ENCODE assay signal across 28 cellular contexts in the genomic region with DNA sequence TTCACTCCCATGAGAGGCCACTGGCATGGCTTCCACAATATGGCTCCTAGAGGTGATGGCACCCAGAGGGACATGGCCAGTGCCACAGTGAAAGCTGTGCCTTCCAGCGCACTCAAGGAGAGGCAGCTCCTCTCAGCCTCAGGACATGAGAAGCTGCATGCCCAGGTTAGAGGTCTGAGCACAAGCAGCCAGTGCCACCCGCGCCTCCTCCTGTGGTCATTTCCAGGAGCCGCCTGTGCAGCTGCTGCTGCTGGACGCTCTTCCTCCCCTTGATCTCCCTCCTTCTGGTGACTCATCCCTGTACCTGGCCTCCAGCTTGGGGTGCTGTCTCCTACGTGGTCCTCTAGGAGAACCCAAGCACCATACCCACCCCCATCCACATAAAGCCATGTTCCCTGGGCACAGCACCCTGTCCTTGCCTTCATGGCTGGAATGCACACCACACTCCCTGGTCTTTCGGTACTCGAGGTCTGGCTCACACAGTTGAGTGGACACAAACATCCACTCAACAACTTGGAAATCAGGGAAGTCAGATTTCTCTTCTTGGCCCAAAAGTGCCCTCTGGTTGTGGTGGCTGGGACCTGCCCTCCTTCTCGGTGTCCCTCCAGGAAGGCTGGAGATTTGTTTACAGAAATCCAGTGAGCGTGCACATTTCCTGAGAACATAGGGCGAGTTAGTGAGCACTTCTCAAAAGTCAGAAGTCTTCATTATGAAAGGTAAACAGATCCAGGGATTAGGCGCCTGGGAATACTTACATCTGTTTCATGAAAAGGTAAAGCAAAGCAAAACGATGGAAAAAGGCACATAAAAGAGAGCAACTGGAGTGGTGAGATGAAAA.
DNase-seq lines count a peak whose midpoint lies in the region; ATAC-seq, FAIRE-seq and TF ChIP-seq lines count a peak whose summit lies in the region.
"Had no signal": no experiment of that assay in that cellular context is flagged by ENCODE, and none has a peak within 500 bp of the region (broad histone marks: within the 10 kb centered on the region; RNA-seq: fewer than 3 reads in every experiment).

No MANE protein-coding gene starts in this region.

- intact Hi-C loops in right lobe of liver (cut with DNase I), result no loop called here
- intact Hi-C loops in sigmoid colon (cut with DNase I), result no loop called here

- peaks cover 4% of the 10 kb centered on the region for H3K79me2 ChIP-seq in astrocyte (ENCODE audit: insufficient read depth, low read length)

- peaks cover 16% of the 10 kb centered on the region for H3K4me1 ChIP-seq in astrocyte (ENCODE audit: insufficient read depth, low read length)
- H3K4me1 ChIP-seq in right lobe of liver, result no peaks in the 10 kb centered on the region
- peaks cover 0 to 14% (median 12%) of the 10 kb centered on the region in 4 donors for H3K4me1 ChIP-seq in sigmoid colon
- H3K4me1 ChIP-seq: breast epithelium, SJCRH30 had no signal

- ATAC-seq in right lobe of liver (no peak), HG03432 (IDR thresholded peaks at IDR 0.05; ENCODE audit: unreplicated experiment) (no peak)
- ATAC-seq: activated CD8-positive, alpha-beta T cell treated with anti-CD3 and anti-CD28 coated beads, Interleukin-2, amount 10 ng/mL, durations not matched to agents 7 days and 5 days; gastrocnemius medialis; stimulated activated memory B cell treated with anti-CD40 and anti-IgM and Interleukin-4, amounts not matched to agents 10 μg/mL and 1 μg/mL and 100 μg/mL, for 72 hours had no signal

- WGBS in right lobe of liver (ENCODE audit: insufficient coverage, low coverage, low lambda C conversion rate, missing lambda C conversion rate), result 88% methylated on average over 5 of the region's 13 CpGs
- 94 to 95% methylated on average over 13 of the region's 13 CpGs for WGBS in sigmoid colon, 2 donors

- H3K27ac ChIP-seq in astrocyte (ENCODE audit: low read depth, low read length) (no peak overlapping the region), right lobe of liver (no peak overlapping the region), sigmoid colon (no peak overlapping the region)
- H3K27ac ChIP-seq: breast epithelium, coronary artery, gastrocnemius medialis, PC-9, SJCRH30 had no signal

- FAIRE-seq in astrocyte (lab: Jason Lieb, UNC), result no peak
- FAIRE-seq: islet of Langerhans had no signal

- H3K9me3 Mint-ChIP-seq in astrocyte (ENCODE audit: unreplicated experiment), result peaks cover 2% of the 10 kb centered on the region
- H3K9me3 Mint-ChIP-seq: T-helper 1 cell treated with Interleukin-12 subunit alpha and Interleukin-12 subunit beta and Interleukin-4 antibody, amounts not matched to agents 30 μg/mL and 1 μg/mL, for 36 hours had no signal

- H3K27me3 Mint-ChIP-seq in astrocyte (ENCODE audit: low read depth, unreplicated experiment), result no peaks in the 10 kb centered on the region
- H3K27me3 Mint-ChIP-seq: CD4-positive, alpha-beta T cell; stimulated activated memory B cell treated with anti-CD40 and anti-IgM and Interleukin-4, amounts not matched to agents 10 μg/mL and 1 μg/mL and 100 μg/mL, for 72 hours had no signal

- H3K36me3 Mint-ChIP-seq in astrocyte (ENCODE audit: low read depth, unreplicated experiment), result peaks cover 5% of the 10 kb centered on the region

- no peak overlapping the region for H2AFZ ChIP-seq in astrocyte (ENCODE audit: low read depth, low read length)
- H2AFZ ChIP-seq: PC-9 had no signal

- H3K9me3 ChIP-seq in astrocyte (ENCODE audit: insufficient read depth, low read depth, low read length) (no peaks in the 10 kb centered on the region), right lobe of liver (no peaks in the 10 kb centered on the region), sigmoid colon (no peaks in the 10 kb centered on the region)
- H3K9me3 ChIP-seq: gastrocnemius medialis, SJCRH30 had no signal

- no peak for TF ChIP-seq POLR2A in right lobe of liver (IDR thresholded peaks at IDR 0.05)
- TF ChIP-seq POLR2A in sigmoid colon (IDR thresholded peaks at IDR 0.05), result no peak

- H3K36me3 ChIP-seq in H7 (replicated peaks; ENCODE audit: control insufficient read depth, insufficient read depth, low read length), result no peaks in the 10 kb centered on the region
- no peaks in the 10 kb centered on the region for H3K36me3 ChIP-seq in astrocyte (ENCODE audit: insufficient read depth, low read length)
- no peaks in the 10 kb centered on the region for H3K36me3 ChIP-seq in right lobe of liver
- H3K36me3 ChIP-seq in sigmoid colon, result no peaks in the 10 kb centered on the region
- H3K36me3 ChIP-seq: breast epithelium, gastrocnemius medialis, SJCRH30 had no signal

- H3K4me1 Mint-ChIP-seq in astrocyte (ENCODE audit: low read depth, unreplicated experiment), result peaks cover 8% of the 10 kb centered on the region

- no peaks in the 10 kb centered on the region for H3K27me3 ChIP-seq in H7 (ENCODE audit: control insufficient read depth, insufficient read depth, low read length)
- no peaks in the 10 kb centered on the region for H3K27me3 ChIP-seq in astrocyte (ENCODE audit: insufficient read depth, low read length)
- H3K27me3 ChIP-seq in right lobe of liver, result no peaks in the 10 kb centered on the region
- H3K27me3 ChIP-seq in sigmoid colon, result no peaks in the 10 kb centered on the region
- H3K27me3 ChIP-seq: breast epithelium, gastrocnemius medialis, SJCRH30 had no signal

- H3K4me3 ChIP-seq in H7 (ENCODE audit: insufficient read depth, low read depth, low read length), result no peak overlapping the region
- H3K4me3 ChIP-seq in astrocyte (ENCODE audit: insufficient read depth, low read depth, low read length), result no peak overlapping the region
- no peak overlapping the region for H3K4me3 ChIP-seq in right lobe of liver
- no peak overlapping the region for H3K4me3 ChIP-seq in sigmoid colon
- H3K4me3 ChIP-seq: breast epithelium, coronary artery, gastrocnemius medialis, lung, PC-9, SJCRH30, smooth muscle cell had no signal

- no peak overlapping the region for H3K4me3 Mint-ChIP-seq in astrocyte (ENCODE audit: unreplicated experiment)
- H3K4me3 Mint-ChIP-seq: activated CD8-positive, alpha-beta T cell treated with anti-CD3 and anti-CD28 coated beads, Interleukin-2, amount 10 ng/mL, durations not matched to agents 7 days and 5 days; CD4-positive, alpha-beta T cell; stimulated activated memory B cell treated with anti-CD40 and anti-IgM and Interleukin-4, amounts not matched to agents 10 μg/mL and 1 μg/mL and 100 μg/mL, for 72 hours; T-helper 1 cell treated with Interleukin-12 subunit alpha and Interleukin-12 subunit beta and Interleukin-4 antibody, amounts not matched to agents 30 μg/mL and 1 μg/mL, for 36 hours had no signal

- DNase-seq in H7 (peak; percentile 37), astrocyte (ENCODE audit: low read depth) (no peak), right lobe of liver (peak in 2 of 3 donors; percentile 28 to 39), sigmoid colon (peak; percentile 21), DMS79 (lab: John Stamatoyannopoulos, UW) (no peak), SIG-M5 (lab: John Stamatoyannopoulos, UW) (no peak)
- DNase-seq: activated CD4-positive, alpha-beta T cell treated with anti-CD3 and anti-CD28 coated beads for 1 hour; activated CD8-positive, alpha-beta T cell treated with anti-CD3 and anti-CD28 coated beads, Interleukin-2, amount 10 ng/mL, durations not matched to agents 7 days and 5 days; activated naive CD4-positive, alpha-beta T cell; activated T-cell treated with anti-CD3 and anti-CD28 coated beads, Interleukin-2, amount 50 U/mL, for 1 hour; CD4-positive, alpha-beta T cell; DMS 273 treated with DMSO at 0.1 percent for 48 hours; gastrocnemius medialis; KG1; MM.1S; NCI-H1417; NCI-H510A; PC-9; SJCRH30; stimulated activated CD4-positive, alpha-beta T cell treated with anti-CD3 and anti-CD28 coated beads, Interleukin-2, amount 100 ng/mL, for 48 hours had no signal

- no peak overlapping the region for H3K4me2 ChIP-seq in astrocyte (ENCODE audit: low read length)
- H3K4me2 ChIP-seq: PC-9, smooth muscle cell had no signal

- TF ChIP-seq CTCF in astrocyte (IDR thresholded peaks at IDR 0.05; ENCODE audit: insufficient read depth, low read depth, low read length) (no peak), right lobe of liver (IDR thresholded peaks at IDR 0.05) (no peak), sigmoid colon (IDR thresholded peaks at IDR 0.05) (no peak)

- no peak overlapping the region for H3K9ac ChIP-seq in astrocyte (ENCODE audit: low read length)

- TF ChIP-seq EP300 in sigmoid colon (IDR thresholded peaks at IDR 0.05), result no peak

- H3K27ac Mint-ChIP-seq in astrocyte (ENCODE audit: unreplicated experiment), result peak overlapping the region; percentile 28
- H3K27ac Mint-ChIP-seq: activated CD8-positive, alpha-beta T cell treated with anti-CD3 and anti-CD28 coated beads, Interleukin-2, amount 10 ng/mL, durations not matched to agents 7 days and 5 days; CD4-positive, alpha-beta T cell; stimulated activated memory B cell treated with anti-CD40 and anti-IgM and Interleukin-4, amounts not matched to agents 10 μg/mL and 1 μg/mL and 100 μg/mL, for 72 hours; T-helper 1 cell treated with Interleukin-12 subunit alpha and Interleukin-12 subunit beta and Interleukin-4 antibody, amounts not matched to agents 30 μg/mL and 1 μg/mL, for 36 hours had no signal

- H4K20me1 ChIP-seq in astrocyte (ENCODE audit: insufficient read depth, low read length), result peaks cover 36% of the 10 kb centered on the region

Comparison
In these comparisons a context has a peak if more than half of its experiments do, and no peak if none do; other contexts are left out.
1. DNase-seq: peak in H7 (single experiment), right lobe of liver (2 of 3) and sigmoid colon (single experiment); none in astrocyte (single experiment), DMS79 (single experiment) and SIG-M5 (single experiment).